In genomic region chr2:12948963-12949353, GRCh38 we compare ENCODE assay signal across 10 cellular contexts.
DNase-seq lines count a peak whose midpoint lies in the region; ATAC-seq and TF ChIP-seq lines count a peak whose summit lies in the region.
"Had no signal": no experiment of that assay in that cellular context is flagged by ENCODE, and none has a peak within 500 bp of the region (broad histone marks: within the 10 kb centered on the region; RNA-seq: fewer than 3 reads in every experiment).

No MANE protein-coding gene starts in this region.

- peak in 1 of 2 donors; percentile 26 for DNase-seq in activated naive CD4-positive, alpha-beta T cell treated with anti-CD3 and anti-CD28 coated beads, Interleukin-2, amount 50 U/mL, for 72 hours (ENCODE audit: low spot score in 2 of 2)
- DNase-seq in activated naive CD4-positive, alpha-beta T cell treated with anti-CD3 and anti-CD28 coated beads, Interleukin-2, amount 10 ng/mL, durations not matched to agents 7 days and 5 days = no peak
- peak; percentile 5 to 50 for DNase-seq in stimulated activated naive CD8-positive, alpha-beta T cell treated with anti-CD3 and anti-CD28 coated beads, Interleukin-15, amount 100 ng/mL, for 72 hours
- DNase-seq in aorta (no peak), heart right ventricle (no peak)
- DNase-seq: NCI-H748 treated with DMSO at 0.1 percent for 48 hours had no signal

- H3K36me3 ChIP-seq in KOPT-K1 (ENCODE audit: insufficient read depth, low read length) (no peaks in the 10 kb centered on the region), aorta (ENCODE audit: control insufficient read depth in 1 of 2, insufficient read depth in 2 of 2, low read length in 1 of 2) (no peaks in the 10 kb centered on the region), heart right ventricle (no peaks in the 10 kb centered on the region)

- intact Hi-C loops in aorta (cut with DNase I) (no loop called here), heart right ventricle (cut with DNase I) (loop anchor here in 2 of 10 donors (5.0 to 10.0 kb wide), 2 partner anchors 53 to 1124 kb away; no protein-coding TSS in a partner anchor)

- 93 to 100% methylated on average over 2 of the region's 2 CpGs for WGBS in aorta, 2 donors
- WGBS in heart right ventricle, 2 donors = 94 to 98% methylated on average over 2 of the region's 2 CpGs

- H3K9me3 Mint-ChIP-seq in activated naive CD4-positive, alpha-beta T cell treated with anti-CD3 and anti-CD28 coated beads, Interleukin-2, amount 50 U/mL, for 72 hours = no peaks in the 10 kb centered on the region
- no peaks in the 10 kb centered on the region for H3K9me3 Mint-ChIP-seq in activated naive CD4-positive, alpha-beta T cell treated with anti-CD3 and anti-CD28 coated beads, Interleukin-2, amount 10 ng/mL, durations not matched to agents 7 days and 5 days
- H3K9me3 Mint-ChIP-seq in stimulated activated naive CD8-positive, alpha-beta T cell treated with anti-CD3 and anti-CD28 coated beads, Interleukin-15, amount 100 ng/mL, for 72 hours = no peaks in the 10 kb centered on the region
- H3K9me3 Mint-ChIP-seq: activated naive CD4-positive, alpha-beta T cell treated with anti-CD3 and anti-CD28 coated beads, Interleukin-2, amount 50 U/mL, for 24 hours had no signal

- peaks cover 11% of the 10 kb centered on the region for H3K27me3 Mint-ChIP-seq in activated naive CD4-positive, alpha-beta T cell treated with anti-CD3 and anti-CD28 coated beads, Interleukin-2, amount 10 ng/mL, durations not matched to agents 7 days and 5 days
- H3K27me3 Mint-ChIP-seq in stimulated activated naive CD8-positive, alpha-beta T cell treated with anti-CD3 and anti-CD28 coated beads, Interleukin-15, amount 100 ng/mL, for 72 hours = peaks cover 56% of the 10 kb centered on the region

- no peaks in the 10 kb centered on the region for H3K9me3 ChIP-seq in KOPT-K1 (ENCODE audit: insufficient read depth, low read length, poor library complexity, severe bottlenecking)
- no peaks in the 10 kb centered on the region for H3K9me3 ChIP-seq in aorta (ENCODE audit: control insufficient read depth, low read length)
- H3K9me3 ChIP-seq in heart right ventricle = no peaks in the 10 kb centered on the region

- H3K4me3 ChIP-seq in aorta (ENCODE audit: low read length in 2 of 2) = no peak overlapping the region
- H3K4me3 ChIP-seq in heart right ventricle = no peak overlapping the region

- peak overlapping the region; percentile 40 for H3K27ac ChIP-seq in KOPT-K1 (ENCODE audit: low read depth, low read length, poor library complexity, severe bottlenecking)
- H3K27ac ChIP-seq in aorta (ENCODE audit: low read depth in 1 of 2, low read length in 2 of 2) = no peak overlapping the region
- H3K27ac ChIP-seq in heart right ventricle = peak overlapping the region in 1 of 10 donors; percentile 12

- H3K4me1 ChIP-seq in aorta (ENCODE audit: control insufficient read depth in 1 of 2, insufficient read depth in 2 of 2, low read length in 2 of 2) (no peaks in the 10 kb centered on the region), heart right ventricle (peaks cover 0 to 5% (median 0%) of the 10 kb centered on the region in 9 donors)

- CTCF ChIA-PET in activated naive CD4-positive, alpha-beta T cell treated with anti-CD3 and anti-CD28 coated beads, Interleukin-2, amount 10 ng/mL, durations not matched to agents 7 days and 5 days (lab: Charles Lee) = interaction anchor here (1.0 to 2.3 kb wide), 4 partner anchors 18 to 58 kb away, joined by 3 to 6 read pairs (median 4); no protein-coding TSS in a partner anchor

- no peak overlapping the region for H3K27ac Mint-ChIP-seq in activated naive CD4-positive, alpha-beta T cell treated with anti-CD3 and anti-CD28 coated beads, Interleukin-2, amount 50 U/mL, for 72 hours
- no peak overlapping the region for H3K27ac Mint-ChIP-seq in activated naive CD4-positive, alpha-beta T cell treated with anti-CD3 and anti-CD28 coated beads, Interleukin-2, amount 10 ng/mL, durations not matched to agents 7 days and 5 days
- no peak overlapping the region for H3K27ac Mint-ChIP-seq in stimulated activated naive CD8-positive, alpha-beta T cell treated with anti-CD3 and anti-CD28 coated beads, Interleukin-15, amount 100 ng/mL, for 72 hours
- H3K27ac Mint-ChIP-seq: activated naive CD4-positive, alpha-beta T cell treated with anti-CD3 and anti-CD28 coated beads, Interleukin-2, amount 50 U/mL, for 24 hours had no signal

- H3K4me3 Mint-ChIP-seq in activated naive CD4-positive, alpha-beta T cell treated with anti-CD3 and anti-CD28 coated beads, Interleukin-2, amount 10 ng/mL, durations not matched to agents 7 days and 5 days = no peak overlapping the region
- no peak overlapping the region for H3K4me3 Mint-ChIP-seq in stimulated activated naive CD8-positive, alpha-beta T cell treated with anti-CD3 and anti-CD28 coated beads, Interleukin-15, amount 100 ng/mL, for 72 hours
- H3K4me3 Mint-ChIP-seq: activated naive CD4-positive, alpha-beta T cell treated with anti-CD3 and anti-CD28 coated beads, Interleukin-2, amount 50 U/mL, for 24 hours had no signal

- peak; percentile 87 to 91 for ATAC-seq in activated naive CD4-positive, alpha-beta T cell treated with anti-CD3 and anti-CD28 coated beads, Interleukin-2, amount 50 U/mL, for 72 hours
- ATAC-seq in HG02623 (IDR thresholded peaks at IDR 0.05; ENCODE audit: unreplicated experiment) (peak; percentile 76), HG03439 (IDR thresholded peaks at IDR 0.05; ENCODE audit: unreplicated experiment) (no peak), aorta (ENCODE audit: low FRiP score) (no peak), heart right ventricle (no peak)
- peak; percentile 96 for ATAC-seq in stimulated activated naive CD8-positive, alpha-beta T cell treated with anti-CD3 and anti-CD28 coated beads, Interleukin-15, amount 100 ng/mL, for 72 hours

- H3K4me1 Mint-ChIP-seq in activated naive CD4-positive, alpha-beta T cell treated with anti-CD3 and anti-CD28 coated beads, Interleukin-2, amount 10 ng/mL, durations not matched to agents 7 days and 5 days = peaks cover 7% of the 10 kb centered on the region
- peaks cover 25% of the 10 kb centered on the region for H3K4me1 Mint-ChIP-seq in stimulated activated naive CD8-positive, alpha-beta T cell treated with anti-CD3 and anti-CD28 coated beads, Interleukin-15, amount 100 ng/mL, for 72 hours

- TF ChIP-seq CTCF in heart right ventricle (IDR thresholded peaks at IDR 0.05) = no peak

- H3K36me3 Mint-ChIP-seq in activated naive CD4-positive, alpha-beta T cell treated with anti-CD3 and anti-CD28 coated beads, Interleukin-2, amount 50 U/mL, for 72 hours = no peaks in the 10 kb centered on the region
- H3K36me3 Mint-ChIP-seq in activated naive CD4-positive, alpha-beta T cell treated with anti-CD3 and anti-CD28 coated beads, Interleukin-2, amount 10 ng/mL, durations not matched to agents 7 days and 5 days = no peaks in the 10 kb centered on the region
- H3K36me3 Mint-ChIP-seq: activated naive CD4-positive, alpha-beta T cell treated with anti-CD3 and anti-CD28 coated beads, Interleukin-2, amount 50 U/mL, for 24 hours had no signal

- H3K27me3 ChIP-seq in aorta (ENCODE audit: control insufficient read depth in 1 of 2, insufficient read depth in 2 of 2, low read length in 1 of 2) (no peaks in the 10 kb centered on the region), heart right ventricle (peaks cover 0 to 4% (median 0%) of the 10 kb centered on the region in 7 donors)

Comparison
In these comparisons a context has a peak if more than half of its experiments do, and no peak if none do; other contexts are left out.
1. ATAC-seq: peak in activated naive CD4-positive, alpha-beta T cell treated with anti-CD3 and anti-CD28 coated beads, Interleukin-2, amount 50 U/mL, for 72 hours (2 of 2), HG02623 (single experiment) and stimulated activated naive CD8-positive, alpha-beta T cell treated with anti-CD3 and anti-CD28 coated beads, Interleukin-15, amount 100 ng/mL, for 72 hours (single experiment); none in HG03439 (single experiment), aorta (single experiment) and heart right ventricle (0 of 8).
2. DNase-seq: peak in stimulated activated naive CD8-positive, alpha-beta T cell treated with anti-CD3 and anti-CD28 coated beads, Interleukin-15, amount 100 ng/mL, for 72 hours (2 of 2); none in activated naive CD4-positive, alpha-beta T cell treated with anti-CD3 and anti-CD28 coated beads, Interleukin-2, amount 10 ng/mL, durations not matched to agents 7 days and 5 days (single experiment), aorta (0 of 2) and heart right ventricle (0 of 2).